ENCODE assay signal across 1 cellular context in the genomic region with DNA sequence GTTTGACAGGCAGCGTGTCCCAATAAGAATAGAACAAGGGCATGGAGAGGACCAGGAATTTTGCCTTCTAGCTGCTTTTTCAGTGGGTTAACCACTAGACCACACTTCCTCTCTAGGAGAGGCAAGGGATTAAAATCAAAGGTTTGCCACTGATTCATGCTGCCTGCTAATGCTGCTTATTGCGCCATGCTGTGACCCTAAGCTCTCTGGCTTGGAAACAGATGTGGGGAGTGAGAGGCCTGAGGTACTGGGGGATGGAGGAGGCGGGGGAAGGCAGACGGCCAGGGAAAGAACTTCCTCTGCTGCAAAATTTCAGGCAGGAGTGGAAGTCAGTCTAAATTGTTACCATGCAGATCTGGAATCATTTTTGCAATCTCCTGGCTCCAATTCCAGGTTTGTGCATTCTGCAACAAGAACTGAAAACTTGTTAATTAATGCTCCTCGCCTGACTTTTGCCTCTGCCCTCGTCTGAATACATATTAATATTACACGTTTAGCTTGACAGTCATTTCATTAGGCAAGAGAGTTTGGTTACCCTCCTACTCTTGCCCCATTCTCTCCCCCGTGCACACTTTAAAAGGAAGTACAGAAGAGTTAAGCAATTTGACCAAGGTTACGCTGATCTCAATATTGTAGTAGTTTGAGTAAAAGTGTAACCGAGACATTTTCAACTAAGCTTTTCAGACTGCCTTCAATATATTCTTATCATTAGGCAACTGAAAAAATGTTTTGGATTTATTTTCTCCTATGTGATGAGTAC.
TF ChIP-seq lines count a peak whose summit lies in the region.

No MANE protein-coding gene starts in this region.

TF ChIP-seq in IMR-90, 13 proteins besides CTCF, POLR2A, EP300 and RAD21 (continued from another document):
- TF ChIP-seq, protein P1, sequence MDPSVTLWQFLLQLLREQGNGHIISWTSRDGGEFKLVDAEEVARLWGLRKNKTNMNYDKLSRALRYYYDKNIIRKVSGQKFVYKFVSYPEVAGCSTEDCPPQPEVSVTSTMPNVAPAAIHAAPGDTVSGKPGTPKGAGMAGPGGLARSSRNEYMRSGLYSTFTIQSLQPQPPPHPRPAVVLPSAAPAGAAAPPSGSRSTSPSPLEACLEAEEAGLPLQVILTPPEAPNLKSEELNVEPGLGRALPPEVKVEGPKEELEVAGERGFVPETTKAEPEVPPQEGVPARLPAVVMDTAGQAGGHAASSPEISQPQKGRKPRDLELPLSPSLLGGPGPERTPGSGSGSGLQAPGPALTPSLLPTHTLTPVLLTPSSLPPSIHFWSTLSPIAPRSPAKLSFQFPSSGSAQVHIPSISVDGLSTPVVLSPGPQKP (IDR thresholded peaks at IDR 0.05; ENCODE audit: borderline replicate concordance, low read depth, low read length) = no peak
- TF ChIP-seq BHLHE40 (IDR thresholded peaks at IDR 0.05; ENCODE audit: low read depth, low read length) (peak; percentile 75), USF2 (IDR thresholded peaks at IDR 0.05; ENCODE audit: low read depth, low read length) (no peak), NFE2L2 (IDR thresholded peaks at IDR 0.05; ENCODE audit: low read depth, low read length) (no peak)
